Comparison of ENCODE assay signal across 8 cellular contexts in the genomic region with DNA sequence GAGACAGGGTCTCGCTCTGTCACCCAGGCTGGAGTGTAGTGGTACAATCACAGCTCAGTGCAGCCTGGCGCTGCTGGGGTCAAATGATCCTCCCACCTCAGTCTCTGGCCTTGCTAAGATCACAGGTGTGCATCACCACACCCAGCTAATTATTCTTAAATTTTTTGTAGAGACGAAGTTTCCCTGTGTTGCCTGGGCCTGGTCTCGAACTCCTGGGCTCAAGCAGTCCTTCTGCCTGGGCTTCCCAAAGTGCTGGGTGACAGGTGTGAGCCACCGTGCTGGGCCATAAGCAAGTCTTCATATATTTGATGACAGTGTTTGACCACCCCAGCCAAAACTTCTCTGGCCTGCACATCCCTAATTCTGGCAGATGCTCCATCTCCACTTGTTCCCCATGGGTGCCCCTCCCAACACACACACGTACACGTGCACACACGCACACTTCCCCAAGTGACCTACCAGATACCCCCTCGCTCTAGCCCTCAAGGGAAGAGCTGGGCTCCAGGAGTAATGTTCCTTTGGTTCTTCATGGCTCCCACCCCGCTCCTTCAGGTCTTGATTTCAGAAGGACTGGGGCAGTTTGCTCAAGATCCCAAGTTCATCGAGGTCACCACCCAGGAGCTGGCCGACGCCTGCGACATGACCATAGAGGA.
DNase-seq lines count a peak whose midpoint lies in the region; ATAC-seq and TF ChIP-seq lines count a peak whose summit lies in the region.

No MANE protein-coding gene starts in this region.

- DNase-seq in T-helper 2 cell treated with Interferon-gamma antibody and Interleukin-4, amounts not matched to agents 5 μg/mL and 100 μg/mL, for 36 hours (ENCODE audit: low spot score): no peak
- DNase-seq in T-helper 2 cell: no peak
- DNase-seq in WERI-Rb-1: no peak
- DNase-seq in smooth muscle cell (lab: John Stamatoyannopoulos, UW; ENCODE audit: unreplicated experiment): no peak
- no peak for DNase-seq in iPS-NIHi11 (ENCODE audit: low spot score)
- DNase-seq in NCI-H510A treated with DMSO at 0.1 percent for 48 hours (lab: John Stamatoyannopoulos, UW): no peak

- H3K36me3 Mint-ChIP-seq in T-helper 2 cell treated with Interferon-gamma antibody and Interleukin-4, amounts not matched to agents 5 μg/mL and 100 μg/mL, for 36 hours (ENCODE audit: low read depth): peaks cover 2% of the 10 kb centered on the region

- H3K9me3 ChIP-seq in WERI-Rb-1 (ENCODE audit: severe bottlenecking) (no peaks in the 10 kb centered on the region), iPS-15b (ENCODE audit: control insufficient read depth, insufficient read depth, low read length) (no peaks in the 10 kb centered on the region), smooth muscle cell (replicated peaks; ENCODE audit: low read depth) (no peaks in the 10 kb centered on the region)

- H3K9me3 Mint-ChIP-seq in T-helper 2 cell treated with Interferon-gamma antibody and Interleukin-4, amounts not matched to agents 5 μg/mL and 100 μg/mL, for 36 hours: no peaks in the 10 kb centered on the region

- H3K4me2 ChIP-seq in smooth muscle cell: peak overlapping the region; percentile 98

- no peaks in the 10 kb centered on the region for H4K20me1 ChIP-seq in smooth muscle cell (ENCODE audit: low read depth)

- H3K36me3 ChIP-seq in WERI-Rb-1 (no peaks in the 10 kb centered on the region), iPS-15b (ENCODE audit: control insufficient read depth, insufficient read depth, low read length) (no peaks in the 10 kb centered on the region), smooth muscle cell (ENCODE audit: low read depth) (no peaks in the 10 kb centered on the region)

- ATAC-seq in GM21723 (IDR thresholded peaks at IDR 0.05; ENCODE audit: unreplicated experiment): no peak

- no peaks in the 10 kb centered on the region for H3K27me3 ChIP-seq in WERI-Rb-1 (ENCODE audit: insufficient read depth, low read depth, severe bottlenecking)
- H3K27me3 ChIP-seq in iPS-15b (ENCODE audit: control insufficient read depth, insufficient read depth, low read length): peaks cover 21% of the 10 kb centered on the region
- H3K27me3 ChIP-seq in smooth muscle cell (ENCODE audit: low read depth): peaks cover 7% of the 10 kb centered on the region

- WGBS in smooth muscle cell (ENCODE audit: low lambda C conversion rate): 69% methylated on average over 14 of the region's 14 CpGs

- H3K79me2 ChIP-seq in smooth muscle cell (ENCODE audit: low read depth): no peaks in the 10 kb centered on the region

- peak overlapping the region; percentile 90 for H3K4me3 Mint-ChIP-seq in T-helper 2 cell treated with Interferon-gamma antibody and Interleukin-4, amounts not matched to agents 5 μg/mL and 100 μg/mL, for 36 hours

- H3K9ac ChIP-seq in iPS-15b (ENCODE audit: low read depth, low read length) (no peak overlapping the region), smooth muscle cell (ENCODE audit: low read depth) (no peak overlapping the region)

- no peaks in the 10 kb centered on the region for H3F3A ChIP-seq in smooth muscle cell (ENCODE audit: low read depth)

- no peak for TF ChIP-seq CTCF in WERI-Rb-1 (IDR thresholded peaks at IDR 0.05; ENCODE audit: low read depth, low read length)
- no peak for TF ChIP-seq CTCF in smooth muscle cell (IDR thresholded peaks at IDR 0.05; ENCODE audit: borderline replicate concordance, insufficient read depth, poor library complexity, severe bottlenecking)

- H3K4me1 Mint-ChIP-seq in T-helper 2 cell treated with Interferon-gamma antibody and Interleukin-4, amounts not matched to agents 5 μg/mL and 100 μg/mL, for 36 hours (ENCODE audit: low read depth): peaks cover 34% of the 10 kb centered on the region

- H2AFZ ChIP-seq in smooth muscle cell (ENCODE audit: low read depth): peak overlapping the region; percentile 97

- peak overlapping the region; percentile 94 for H3K27ac Mint-ChIP-seq in T-helper 2 cell treated with Interferon-gamma antibody and Interleukin-4, amounts not matched to agents 5 μg/mL and 100 μg/mL, for 36 hours

- H3K27ac ChIP-seq in WERI-Rb-1 (peak overlapping the region; percentile 83), smooth muscle cell (ENCODE audit: low read depth) (no peak overlapping the region)

- peak overlapping the region; percentile 83 for H3K4me3 ChIP-seq in WERI-Rb-1 (ENCODE audit: low read depth, low read length)
- peak overlapping the region; percentile 77 for H3K4me3 ChIP-seq in iPS-15b (ENCODE audit: low read depth, low read length)
- peak overlapping the region; percentile 75 for H3K4me3 ChIP-seq in smooth muscle cell

- H3K4me1 ChIP-seq in iPS-15b (ENCODE audit: control insufficient read depth, insufficient read depth, low read length) (peaks cover 10% of the 10 kb centered on the region), smooth muscle cell (ENCODE audit: low read depth) (peaks cover 3% of the 10 kb centered on the region)

- H3K27me3 Mint-ChIP-seq in T-helper 2 cell treated with Interferon-gamma antibody and Interleukin-4, amounts not matched to agents 5 μg/mL and 100 μg/mL, for 36 hours (ENCODE audit: low read depth): no peaks in the 10 kb centered on the region
